Comparison of ENCODE assay signal across 37 cellular contexts in the genomic region with DNA sequence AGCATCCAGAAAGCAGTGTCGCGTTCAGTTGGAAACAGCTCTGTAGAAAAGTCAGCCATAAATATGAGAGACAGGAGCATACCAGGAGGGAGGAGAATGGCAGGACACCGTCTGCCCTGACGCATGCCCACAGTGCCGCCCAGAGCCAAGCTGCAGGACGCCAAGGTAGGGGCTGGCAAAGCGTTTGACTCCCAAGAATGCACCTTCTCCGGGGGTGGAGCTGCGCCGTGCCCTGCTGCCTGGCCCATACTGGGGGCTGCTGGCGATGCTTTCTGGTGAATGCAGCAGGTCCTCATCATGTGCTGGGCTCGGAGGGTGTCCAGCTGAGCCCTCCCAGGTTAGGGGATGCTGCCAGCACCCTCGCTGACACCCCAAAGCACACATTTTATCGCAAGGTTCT.
DNase-seq lines count a peak whose midpoint lies in the region; FAIRE-seq and TF ChIP-seq lines count a peak whose summit lies in the region.
"Had no signal": no experiment of that assay in that cellular context is flagged by ENCODE, and none has a peak within 500 bp of the region (broad histone marks: within the 10 kb centered on the region; RNA-seq: fewer than 3 reads in every experiment).

No MANE protein-coding gene starts in this region.

- no peak overlapping the region for H3K9ac ChIP-seq in kidney (ENCODE audit: low read length in 2 of 2)
- no peak overlapping the region for H3K9ac ChIP-seq in neuronal stem cell (ENCODE audit: low read depth, low read length, poor library complexity)
- H3K9ac ChIP-seq: BLaER1; BLaER1 treated with 17β-estradiol and CSF1 and Interleukin-3, amounts not matched to agents 10 nM and 100 nM had no signal

- FAIRE-seq in HTR-8/SVneo (lab: Jason Lieb, UNC) (peak; percentile 46), kidney (lab: Jason Lieb, UNC) (no peak)
- FAIRE-seq: A204.1, A549, D721Med had no signal

- H2BK15ac ChIP-seq in neuronal stem cell (ENCODE audit: low read length): no peak overlapping the region

- no peak overlapping the region for H3K14ac ChIP-seq in neuronal stem cell (ENCODE audit: low read length)

- no peaks in the 10 kb centered on the region for H3K4me1 Mint-ChIP-seq in chondrocyte (ENCODE audit: low read depth)
- peaks cover 16% of the 10 kb centered on the region for H3K4me1 Mint-ChIP-seq in endothelial cell (ENCODE audit: unreplicated experiment)
- H3K4me1 Mint-ChIP-seq: B cell; CD14-positive monocyte; CD4-positive, alpha-beta memory T cell; CD4-positive, CD25-positive, alpha-beta regulatory T cell; CD8-positive, alpha-beta memory T cell had no signal

- peak overlapping the region; percentile 0 for H3K23ac ChIP-seq in neuronal stem cell (ENCODE audit: low read depth, low read length, poor library complexity)

- H3K4me2 ChIP-seq in neuronal stem cell (ENCODE audit: insufficient read depth, low read length, poor library complexity, severe bottlenecking): no peak overlapping the region
- H3K4me2 ChIP-seq: A549; BLaER1; BLaER1 treated with 17β-estradiol and CSF1 and Interleukin-3, amounts not matched to agents 10 nM and 100 nM had no signal

- H3K9me3 Mint-ChIP-seq in chondrocyte (ENCODE audit: low read depth) (peaks cover 6% of the 10 kb centered on the region), endothelial cell (ENCODE audit: unreplicated experiment) (no peaks in the 10 kb centered on the region)
- H3K9me3 Mint-ChIP-seq: CD8-positive, alpha-beta T cell had no signal

- no peaks in the 10 kb centered on the region for H3K27me3 ChIP-seq in neuronal stem cell (ENCODE audit: control insufficient read depth in 3 of 3, insufficient read depth in 3 of 3, low read depth in 1 of 3, low read length in 3 of 3)
- H3K27me3 ChIP-seq: BE2C; BLaER1; BLaER1 treated with 17β-estradiol and CSF1 and Interleukin-3, amounts not matched to agents 10 nM and 100 nM had no signal

- TF ChIP-seq CTCF in chondrocyte (IDR thresholded peaks at IDR 0.05) (no peak), kidney (IDR thresholded peaks at IDR 0.05; ENCODE audit: borderline replicate concordance, extremely low read depth, insufficient read depth) (no peak), endothelial cell (IDR thresholded peaks at IDR 0.05; ENCODE audit: unreplicated experiment) (no peak)

- H3K9me3 ChIP-seq in kidney (ENCODE audit: control insufficient read depth in 1 of 2, low read length in 2 of 2): peaks cover 0 to 13% of the 10 kb centered on the region in 2 donors
- H3K9me3 ChIP-seq in neuronal stem cell (replicated peaks in 1 of 2; ENCODE audit: control insufficient read depth in 2 of 2, insufficient read depth in 1 of 2, low read depth in 1 of 2, low read length in 2 of 2): peaks cover 14 to 22% of the 10 kb centered on the region in 2 donors
- H3K9me3 ChIP-seq: BE2C had no signal

- H3K18ac ChIP-seq in neuronal stem cell (ENCODE audit: low read length): peak overlapping the region; percentile 67

- peak overlapping the region; percentile 11 for H2BK120ac ChIP-seq in neuronal stem cell (ENCODE audit: low read depth, low read length)

- intact Hi-C loops in kidney (cut with DNase I): no loop called here

- H2BK5ac ChIP-seq in neuronal stem cell (ENCODE audit: low read length): no peak overlapping the region

- H3K36me3 ChIP-seq in kidney (ENCODE audit: control insufficient read depth in 1 of 2, insufficient read depth in 2 of 2, low read length in 2 of 2) (no peaks in the 10 kb centered on the region), neuronal stem cell (replicated peaks in 1 of 2; ENCODE audit: control insufficient read depth in 2 of 2, insufficient read depth in 2 of 2, low read length in 2 of 2) (no peaks in the 10 kb centered on the region)
- H3K36me3 ChIP-seq: BE2C; BLaER1; BLaER1 treated with 17β-estradiol and CSF1 and Interleukin-3, amounts not matched to agents 10 nM and 100 nM had no signal

- no peak for DNase-seq in HTR-8/SVneo (ENCODE audit: insufficient read length, low spot score)
- peak; percentile 79 for DNase-seq in chondrocyte (ENCODE audit: low spot score)
- DNase-seq in kidney: peak; percentile 45
- DNase-seq in neuronal stem cell (ENCODE audit: low spot score): no peak
- DNase-seq in NCI-H526 (lab: John Stamatoyannopoulos, UW): no peak
- no peak for DNase-seq in NCI-H2196 (lab: John Stamatoyannopoulos, UW; ENCODE audit: unreplicated experiment)
- no peak for DNase-seq in endothelial cell (ENCODE audit: low spot score)
- no peak for DNase-seq in COLO829 (ENCODE audit: low spot score)
- DNase-seq: 8988T; ACHN; AML-193; BE2C; C1 segment of cervical spinal cord; Caco-2; Calu3; CD4-positive, alpha-beta memory T cell; CD4-positive, alpha-beta T cell; CD4-positive, CD25-positive, alpha-beta regulatory T cell; CD8-positive, alpha-beta T cell; COR-L47; DMS 273 treated with DMSO at 0.1 percent for 48 hours; DMS153; DMS53; DMS79; DMS79 treated with DMSO at 0.1 percent for 48 hours; DND-41; EL had no signal

- H3K79me1 ChIP-seq in neuronal stem cell (ENCODE audit: low read depth, low read length): no peaks in the 10 kb centered on the region

- no peak overlapping the region for H4K8ac ChIP-seq in neuronal stem cell (ENCODE audit: low read depth, low read length)

- H3K4me3 ChIP-seq in kidney (ENCODE audit: low read length in 2 of 2) (no peak overlapping the region), neuronal stem cell (ENCODE audit: low read length in 2 of 2) (no peak overlapping the region)
- H3K4me3 ChIP-seq: A549; BLaER1; BLaER1 treated with 17β-estradiol and CSF1 and Interleukin-3, amounts not matched to agents 10 nM and 100 nM had no signal

- WGBS in neuronal stem cell (ENCODE audit: extremely low coverage in 2 of 2, insufficient read length in 2 of 2, insufficient replicate concordance in 1 of 2), 2 donors: no CpG with 5 or more reads among the region's 14 CpGs

- H3K27ac ChIP-seq in kidney (ENCODE audit: low read depth in 2 of 2, low read length in 2 of 2) (no peak overlapping the region), neuronal stem cell (replicated peaks; ENCODE audit: low read length) (no peak overlapping the region)
- H3K27ac ChIP-seq: 22Rv1; A549; BLaER1; BLaER1 treated with 17β-estradiol and CSF1 and Interleukin-3, amounts not matched to agents 10 nM and 100 nM; C4-2B had no signal

- H2AK5ac ChIP-seq in neuronal stem cell (ENCODE audit: low read depth, low read length): no peak overlapping the region

- no peak overlapping the region for H4K91ac ChIP-seq in neuronal stem cell (ENCODE audit: low read depth, low read length, poor library complexity)

- no peak overlapping the region for H3K27ac Mint-ChIP-seq in chondrocyte (ENCODE audit: unreplicated experiment)
- no peak overlapping the region for H3K27ac Mint-ChIP-seq in endothelial cell (ENCODE audit: unreplicated experiment)
- H3K27ac Mint-ChIP-seq: B cell; CD14-positive monocyte; CD4-positive, alpha-beta memory T cell; CD4-positive, alpha-beta T cell; CD4-positive, CD25-positive, alpha-beta regulatory T cell; CD8-positive, alpha-beta memory T cell; CD8-positive, alpha-beta T cell had no signal

- H3K4ac ChIP-seq in neuronal stem cell (ENCODE audit: low read length): no peak overlapping the region

- H3K36me3 Mint-ChIP-seq in chondrocyte (ENCODE audit: low read depth): no peaks in the 10 kb centered on the region
- no peaks in the 10 kb centered on the region for H3K36me3 Mint-ChIP-seq in endothelial cell (ENCODE audit: low read depth, unreplicated experiment)
- H3K36me3 Mint-ChIP-seq: CD14-positive monocyte; CD4-positive, alpha-beta memory T cell; CD4-positive, CD25-positive, alpha-beta regulatory T cell; CD8-positive, alpha-beta memory T cell; CD8-positive, alpha-beta T cell had no signal

- H2AFZ ChIP-seq in neuronal stem cell (ENCODE audit: low read length): no peak overlapping the region

- H3K27me3 Mint-ChIP-seq in chondrocyte (ENCODE audit: low read depth) (peaks cover 5% of the 10 kb centered on the region), endothelial cell (ENCODE audit: unreplicated experiment) (peaks cover 4% of the 10 kb centered on the region)
- H3K27me3 Mint-ChIP-seq: B cell; CD4-positive, alpha-beta memory T cell; CD4-positive, alpha-beta T cell; CD4-positive, CD25-positive, alpha-beta regulatory T cell had no signal

- H3K4me3 Mint-ChIP-seq in chondrocyte (ENCODE audit: unreplicated experiment): no peak overlapping the region
- no peak overlapping the region for H3K4me3 Mint-ChIP-seq in endothelial cell (ENCODE audit: unreplicated experiment)
- H3K4me3 Mint-ChIP-seq: B cell; CD14-positive monocyte; CD4-positive, alpha-beta memory T cell; CD4-positive, alpha-beta T cell; CD4-positive, CD25-positive, alpha-beta regulatory T cell; CD8-positive, alpha-beta memory T cell; CD8-positive, alpha-beta T cell had no signal

- H2BK12ac ChIP-seq in neuronal stem cell (ENCODE audit: low read length): no peak overlapping the region

- no peaks in the 10 kb centered on the region for H3K4me1 ChIP-seq in kidney (ENCODE audit: control insufficient read depth in 1 of 2, insufficient read depth in 1 of 2, low read depth in 1 of 2, low read length in 2 of 2)
- peaks cover 12 to 18% of the 10 kb centered on the region in 2 donors for H3K4me1 ChIP-seq in neuronal stem cell (ENCODE audit: control insufficient read depth in 2 of 2, insufficient read depth in 1 of 2, low read depth in 1 of 2, low read length in 2 of 2)
- H3K4me1 ChIP-seq: A549, BE2C, Caco-2 had no signal

Comparison
In these comparisons a context has a peak if more than half of its experiments do, and no peak if none do; other contexts are left out.
1. DNase-seq: peak in chondrocyte (single experiment) and kidney (single experiment); none in HTR-8/SVneo (single experiment), neuronal stem cell (single experiment), NCI-H526 (0 of 2), NCI-H2196 (single experiment), endothelial cell (single experiment) and COLO829 (single experiment).